Comparison of ENCODE assay signal across 18 cellular contexts in genomic region chr7:95730493-95731280, GRCh38. TPM values are rescaled to one million over a fixed set of nuclear protein-coding genes. Genes with fewer than 3 reads are reported as not detected.
"Had no signal": no experiment of that assay in that cellular context is flagged by ENCODE, and none has a peak within 500 bp of the region (broad histone marks: within the 10 kb centered on the region; RNA-seq: fewer than 3 reads in every experiment).

No MANE protein-coding gene starts in this region.

- H3K27ac Mint-ChIP-seq: activated T-helper 17 cell treated with anti-CD3 and anti-CD28 coated beads, Interleukin-2, amount 50 U/mL, for 72 hours; effector memory CD8-positive, alpha-beta T cell; mesothelial cell of epicardium had no signal

- H3K9me3 ChIP-seq: breast epithelium, psoas muscle, sigmoid colon, tibial nerve, vagina had no signal

- H3K4me1 ChIP-seq: breast epithelium, foreskin keratinocyte, psoas muscle, sigmoid colon, tibial nerve, vagina had no signal

- H3K4me3 ChIP-seq: breast epithelium, psoas muscle, sigmoid colon, tibial nerve, vagina had no signal

- H3K9me3 Mint-ChIP-seq: activated T-helper 17 cell treated with anti-CD3 and anti-CD28 coated beads, Interleukin-2, amount 50 U/mL, for 72 hours; effector memory CD8-positive, alpha-beta T cell; mesothelial cell of epicardium; nephron progenitor cell had no signal

- H3K4me3 Mint-ChIP-seq: activated T-helper 17 cell treated with anti-CD3 and anti-CD28 coated beads, Interleukin-2, amount 50 U/mL, for 72 hours; effector memory CD8-positive, alpha-beta T cell; mesothelial cell of epicardium; nephron progenitor cell had no signal

- H3K27me3 ChIP-seq: breast epithelium, foreskin keratinocyte, sigmoid colon, tibial nerve, vagina had no signal

- H3K4me1 Mint-ChIP-seq: activated T-helper 17 cell treated with anti-CD3 and anti-CD28 coated beads, Interleukin-2, amount 50 U/mL, for 72 hours; nephron progenitor cell had no signal

- H3K27ac ChIP-seq: breast epithelium, foreskin keratinocyte, psoas muscle, sigmoid colon, tibial nerve, vagina, WERI-Rb-1 had no signal

- H3K36me3 ChIP-seq: breast epithelium, sigmoid colon, tibial nerve, vagina, WERI-Rb-1 had no signal

- H3K36me3 Mint-ChIP-seq: mesothelial cell of epicardium had no signal

- DNase-seq: activated CD4-positive, alpha-beta T cell treated with anti-CD3 and anti-CD28 coated beads, Interleukin-2, amount 50 U/mL, for 48 hours; activated naive CD4-positive, alpha-beta T cell treated with Interleukin-2 at 50 U/mL for 16 hours; aorta; dermis blood vessel endothelial cell; effector memory CD8-positive, alpha-beta T cell; foreskin keratinocyte; glutamatergic neuron; kidney glomerular epithelial cell; nephron progenitor cell; psoas muscle; sigmoid colon; stimulated activated CD4-positive, alpha-beta T cell treated with anti-CD3 and anti-CD28 coated beads, Interleukin-1b, Interleukin-23, amount 100 ng/mL, for 48 hours; WERI-Rb-1 had no signal

- ATAC-seq: activated T-helper 17 cell treated with anti-CD3 and anti-CD28 coated beads, Interleukin-2, amount 50 U/mL, for 72 hours; effector memory CD8-positive, alpha-beta T cell; foreskin keratinocyte; psoas muscle had no signal

RNA-seq across cellular contexts. Expression of gene DYNC1I1, which starts 41.7 kb away (rescaled TPM):
- total RNA-seq: activated T-helper 17 cell treated with anti-CD3 and anti-CD28 coated beads, Interleukin-2, amount 50 U/mL, for 72 hours had no signal
